Comparison of ENCODE assay signal across 17 cellular contexts in genomic region chr7:12879139-12879538, GRCh38.
DNase-seq lines count a peak whose midpoint lies in the region; ATAC-seq and FAIRE-seq lines count a peak whose summit lies in the region.
"Had no signal": no experiment of that assay in that cellular context is flagged by ENCODE, and none has a peak within 500 bp of the region (broad histone marks: within the 10 kb centered on the region; RNA-seq: fewer than 3 reads in every experiment).

No MANE protein-coding gene starts in this region.

- FAIRE-seq in G401.6 (lab: Jason Lieb, UNC) (peak; percentile 82), frontal cortex (lab: Jason Lieb, UNC) (peak; percentile 33)
- FAIRE-seq: GM12891, GM18507, H1, HepG2 had no signal

- ATAC-seq in HG02981 (IDR thresholded peaks at IDR 0.05; ENCODE audit: unreplicated experiment), result no peak
- ATAC-seq in GM18502 (IDR thresholded peaks at IDR 0.05; ENCODE audit: poor library complexity, unreplicated experiment), result no peak
- no peak for ATAC-seq in HG03159 (IDR thresholded peaks at IDR 0.05; ENCODE audit: unreplicated experiment)
- ATAC-seq: CD8-positive, alpha-beta T cell; HepG2 had no signal

- DNase-seq in amniotic epithelial cell (ENCODE audit: low read depth), result peak; percentile 12
- DNase-seq in frontal cortex (ENCODE audit: low spot score in 2 of 2), result no peak
- no peak for DNase-seq in LoVo (ENCODE audit: low spot score)
- DNase-seq: 8988T; Calu3; CD8-positive, alpha-beta T cell; DND-41; EL; KG1 had no signal
